1 cellular context compared by ENCODE assay signal in genomic region chr20:44477151-44477550, GRCh38.
TF ChIP-seq lines count a peak whose summit lies in the region.

No MANE protein-coding gene starts in this region.

TF ChIP-seq in SK-N-SH, 30 proteins besides CTCF, POLR2A, EP300 and RAD21 (continued from another document):
- TF ChIP-seq CHD2 (IDR thresholded peaks at IDR 0.05; ENCODE audit: low read length, partially characterized antibody) (no peak), GABPA (IDR thresholded peaks at IDR 0.05; ENCODE audit: low read depth) (no peak), TAF1 (IDR thresholded peaks at IDR 0.05; ENCODE audit: borderline replicate concordance, low read depth, low read length) (no peak), SMC3 (IDR thresholded peaks at IDR 0.05; ENCODE audit: low read depth, low read length) (no peak)
- TF ChIP-seq, protein P1, sequence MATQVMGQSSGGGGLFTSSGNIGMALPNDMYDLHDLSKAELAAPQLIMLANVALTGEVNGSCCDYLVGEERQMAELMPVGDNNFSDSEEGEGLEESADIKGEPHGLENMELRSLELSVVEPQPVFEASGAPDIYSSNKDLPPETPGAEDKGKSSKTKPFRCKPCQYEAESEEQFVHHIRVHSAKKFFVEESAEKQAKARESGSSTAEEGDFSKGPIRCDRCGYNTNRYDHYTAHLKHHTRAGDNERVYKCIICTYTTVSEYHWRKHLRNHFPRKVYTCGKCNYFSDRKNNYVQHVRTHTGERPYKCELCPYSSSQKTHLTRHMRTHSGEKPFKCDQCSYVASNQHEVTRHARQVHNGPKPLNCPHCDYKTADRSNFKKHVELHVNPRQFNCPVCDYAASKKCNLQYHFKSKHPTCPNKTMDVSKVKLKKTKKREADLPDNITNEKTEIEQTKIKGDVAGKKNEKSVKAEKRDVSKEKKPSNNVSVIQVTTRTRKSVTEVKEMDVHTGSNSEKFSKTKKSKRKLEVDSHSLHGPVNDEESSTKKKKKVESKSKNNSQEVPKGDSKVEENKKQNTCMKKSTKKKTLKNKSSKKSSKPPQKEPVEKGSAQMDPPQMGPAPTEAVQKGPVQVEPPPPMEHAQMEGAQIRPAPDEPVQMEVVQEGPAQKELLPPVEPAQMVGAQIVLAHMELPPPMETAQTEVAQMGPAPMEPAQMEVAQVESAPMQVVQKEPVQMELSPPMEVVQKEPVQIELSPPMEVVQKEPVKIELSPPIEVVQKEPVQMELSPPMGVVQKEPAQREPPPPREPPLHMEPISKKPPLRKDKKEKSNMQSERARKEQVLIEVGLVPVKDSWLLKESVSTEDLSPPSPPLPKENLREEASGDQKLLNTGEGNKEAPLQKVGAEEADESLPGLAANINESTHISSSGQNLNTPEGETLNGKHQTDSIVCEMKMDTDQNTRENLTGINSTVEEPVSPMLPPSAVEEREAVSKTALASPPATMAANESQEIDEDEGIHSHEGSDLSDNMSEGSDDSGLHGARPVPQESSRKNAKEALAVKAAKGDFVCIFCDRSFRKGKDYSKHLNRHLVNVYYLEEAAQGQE (IDR thresholded peaks at IDR 0.05; ENCODE audit: low read depth, low read length), result no peak
